27 cellular contexts compared by ENCODE assay signal in the genomic region with DNA sequence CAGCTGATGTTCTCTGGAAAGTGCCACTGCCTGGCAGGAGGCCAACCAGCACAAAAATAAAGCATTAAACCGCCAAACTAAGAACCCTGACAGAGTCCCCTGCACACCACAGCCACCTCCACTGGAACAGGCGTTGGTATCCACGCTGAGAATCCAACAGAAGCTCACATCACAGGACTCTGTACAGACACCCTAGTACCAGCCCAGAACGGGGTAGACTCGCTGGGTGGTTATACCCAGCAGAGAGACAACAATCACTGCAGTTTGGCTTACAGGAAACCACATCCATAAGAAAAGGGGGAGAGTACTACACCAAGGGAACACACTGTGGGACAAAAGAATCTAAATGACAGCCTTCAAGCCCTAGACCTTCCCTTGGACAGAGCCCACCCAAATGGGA.
"Had no signal": no experiment of that assay in that cellular context is flagged by ENCODE, and none has a peak within 500 bp of the region (broad histone marks: within the 10 kb centered on the region; RNA-seq: fewer than 3 reads in every experiment).

No MANE protein-coding gene starts in this region.

- H3K4me3 ChIP-seq: dorsolateral prefrontal cortex, gastrocnemius medialis, lung, mucosa of descending colon, prostate gland, right atrium auricular region, smooth muscle cell, suprapubic skin, transverse colon, vagina had no signal

- H3K27me3 Mint-ChIP-seq: memory B cell; naive B cell; natural killer cell treated with Interleukin-12 subunit alpha and Interleukin-12 subunit beta and Interleukin-15 and Interleukin-18, amount 100 ng/mL, for 72 hours; stimulated activated naive CD8-positive, alpha-beta T cell treated with anti-CD3 and anti-CD28 coated beads, Interleukin-15, amount 100 ng/mL, for 72 hours had no signal

- H3K27me3 ChIP-seq: dorsolateral prefrontal cortex, gastrocnemius medialis, right atrium auricular region, suprapubic skin, transverse colon, vagina had no signal

- DNase-seq: dorsolateral prefrontal cortex; effector CD4-positive, alpha-beta T cell; foreskin fibroblast; gastrocnemius medialis; head of caudate nucleus; kidney; mucosa of descending colon; naive B cell; nucleus accumbens; stimulated activated CD4-positive, alpha-beta T cell treated with anti-CD3 and anti-CD28 coated beads, Interleukin-12 subunit alpha, Interleukin-12 subunit beta, amount 100 ng/mL, for 4 hours; stimulated activated CD4-positive, alpha-beta T cell treated with anti-CD3 and anti-CD28 coated beads, Interleukin-1b, Interleukin-23, amount 100 ng/mL, for 48 hours; stimulated activated CD4-positive, alpha-beta T cell treated with anti-CD3 and anti-CD28 coated beads, Interleukin-4, amount 100 ng/mL, for 1 hour; stimulated activated CD8-positive, alpha-beta memory T cell treated with anti-CD3 and anti-CD28 coated beads, Interleukin-4, amount 100 ng/mL, for 48 hours; stimulated activated naive CD4-positive, alpha-beta T cell; stimulated activated naive CD8-positive, alpha-beta T cell treated with anti-CD3 and anti-CD28 coated beads, Interleukin-15, amount 100 ng/mL, for 72 hours; transverse colon had no signal

- H3K27ac ChIP-seq: dorsolateral prefrontal cortex, gastrocnemius medialis, prostate gland, right atrium auricular region, suprapubic skin, transverse colon, vagina had no signal

- ATAC-seq: gastrocnemius medialis; left lobe of liver; mucosa of descending colon; natural killer cell treated with Interleukin-12 subunit alpha and Interleukin-12 subunit beta and Interleukin-15 and Interleukin-18, amount 100 ng/mL, for 72 hours; sciatic nerve; stimulated activated naive CD8-positive, alpha-beta T cell treated with anti-CD3 and anti-CD28 coated beads, Interleukin-15, amount 100 ng/mL, for 72 hours had no signal

- H3K9me3 ChIP-seq: gastrocnemius medialis had no signal

- H3K4me3 Mint-ChIP-seq: memory B cell; mesothelial cell of epicardium; naive B cell; natural killer cell treated with Interleukin-12 subunit alpha and Interleukin-12 subunit beta and Interleukin-15 and Interleukin-18, amount 100 ng/mL, for 72 hours; stimulated activated naive CD8-positive, alpha-beta T cell treated with anti-CD3 and anti-CD28 coated beads, Interleukin-15, amount 100 ng/mL, for 72 hours had no signal

- H3K4me1 ChIP-seq: gastrocnemius medialis, prostate gland, suprapubic skin, transverse colon, vagina had no signal

- H3K36me3 ChIP-seq: gastrocnemius medialis, prostate gland, right atrium auricular region, transverse colon, vagina had no signal

- H3K27ac Mint-ChIP-seq: memory B cell; mesothelial cell of epicardium; natural killer cell treated with Interleukin-12 subunit alpha and Interleukin-12 subunit beta and Interleukin-15 and Interleukin-18, amount 100 ng/mL, for 72 hours; stimulated activated naive CD8-positive, alpha-beta T cell treated with anti-CD3 and anti-CD28 coated beads, Interleukin-15, amount 100 ng/mL, for 72 hours had no signal
